In genomic region chr22:20875296-20875695, GRCh38 we compare ENCODE assay signal across 22 cellular contexts.
"Had no signal": no experiment of that assay in that cellular context is flagged by ENCODE, and none has a peak within 500 bp of the region (broad histone marks: within the 10 kb centered on the region; RNA-seq: fewer than 3 reads in every experiment).

No MANE protein-coding gene starts in this region.

- H3K4me3 ChIP-seq: Peyer's patch, SJCRH30 had no signal

- H3K4me1 ChIP-seq: Peyer's patch, SJCRH30 had no signal

- H3K4me1 Mint-ChIP-seq: brain had no signal

- H3K9me3 ChIP-seq: Peyer's patch, SJCRH30, SK-N-SH had no signal

- H3K27me3 Mint-ChIP-seq: activated CD8-positive, alpha-beta T cell treated with anti-CD3 and anti-CD28 coated beads for 36 hours; activated naive CD8-positive, alpha-beta T cell; brain had no signal

- H3K27me3 ChIP-seq: Peyer's patch, SJCRH30 had no signal

- H3K4me3 Mint-ChIP-seq: activated CD8-positive, alpha-beta T cell treated with anti-CD3 and anti-CD28 coated beads for 36 hours; activated naive CD8-positive, alpha-beta T cell; activated T-cell treated with anti-CD3 and anti-CD28 coated beads, Interleukin-2, amount 50 U/mL, for 4 hours; brain had no signal

- ATAC-seq: activated CD4-positive, CD25-positive, alpha-beta regulatory T cell treated with anti-CD3 and anti-CD28 coated beads, Interleukin-2, amount 50 U/mL, for 24 hours; activated CD8-positive, alpha-beta T cell treated with anti-CD3 and anti-CD28 coated beads for 36 hours; activated T-cell treated with anti-CD3 and anti-CD28 coated beads, Interleukin-2, amount 50 U/mL, for 4 hours had no signal

- H3K27ac Mint-ChIP-seq: activated CD8-positive, alpha-beta T cell treated with anti-CD3 and anti-CD28 coated beads for 36 hours; activated naive CD8-positive, alpha-beta T cell; activated T-helper 2 cell treated with anti-CD3 and anti-CD28 coated beads, Interferon-gamma antibody, Interleukin-2, Interleukin-4, amounts not matched to agents 10 μg/mL and 5 μg/mL and 100 μg/mL, durations not matched to agents 14 hours and 24 hours and 36 hours; brain had no signal

- H3K27ac ChIP-seq: Peyer's patch, RWPE1, SJCRH30 had no signal

- H3K36me3 Mint-ChIP-seq: activated naive CD8-positive, alpha-beta T cell had no signal

- DNase-seq: activated CD4-positive, alpha-beta T cell treated with anti-CD3 and anti-CD28 coated beads for 4 hours; activated CD8-positive, alpha-beta T cell treated with anti-CD3 and anti-CD28 coated beads for 36 hours; activated gamma-delta T cell treated with Interleukin-2 at 50 U/mL for 16 hours; activated T-cell treated with anti-CD3 and anti-CD28 coated beads, Interleukin-2, amount 50 U/mL, for 4 hours; amygdala; MM.1S; NCI-H1105 treated with DMSO at 0.1 percent for 48 hours; NCI-H1436 treated with DMSO at 0.1 percent for 48 hours; NCI-H187; NCI-H2081; NCI-H446; NCI-H524; Peyer's patch; Right ventricle myocardium superior; SJCRH30; SK-N-SH; SW 1271 had no signal

- H3K9me3 Mint-ChIP-seq: activated CD8-positive, alpha-beta T cell treated with anti-CD3 and anti-CD28 coated beads for 36 hours; activated T-cell treated with anti-CD3 and anti-CD28 coated beads, Interleukin-2, amount 50 U/mL, for 4 hours; activated T-helper 2 cell treated with anti-CD3 and anti-CD28 coated beads, Interferon-gamma antibody, Interleukin-2, Interleukin-4, amounts not matched to agents 10 μg/mL and 5 μg/mL and 100 μg/mL, durations not matched to agents 14 hours and 24 hours and 36 hours; brain had no signal
